11 cellular contexts compared by ENCODE assay signal in the genomic region with DNA sequence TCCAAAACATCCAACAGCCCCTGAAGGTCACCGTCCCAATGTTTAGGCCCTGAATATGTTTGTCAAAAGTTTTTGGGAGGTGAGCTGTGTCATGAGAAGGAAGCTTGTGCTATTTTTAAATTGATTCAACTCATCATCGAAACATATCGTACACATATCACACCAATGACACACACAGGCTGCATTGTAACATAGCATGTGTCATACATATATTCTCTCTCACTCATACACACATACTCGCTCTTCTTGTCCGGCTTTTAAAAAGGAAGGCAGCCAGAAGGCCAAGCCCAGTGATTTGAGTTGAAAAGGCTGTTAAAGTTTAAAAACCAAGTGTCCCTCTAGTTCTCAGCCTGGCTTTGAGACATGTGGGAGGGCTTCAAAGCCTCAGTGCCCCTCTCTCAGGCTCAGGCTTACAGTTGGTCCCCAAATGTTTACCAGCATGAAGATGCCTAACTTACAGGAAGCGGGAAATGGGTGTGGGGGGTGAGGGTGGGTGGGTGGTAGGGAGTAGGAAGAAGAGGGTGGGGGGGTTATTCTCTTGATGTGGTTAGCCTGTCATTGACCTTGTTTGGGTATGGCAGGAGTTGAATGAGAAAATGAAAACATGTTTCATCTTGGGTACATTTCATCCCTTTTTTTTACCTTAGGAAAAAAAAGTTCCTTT. TPM values are rescaled to one million over a fixed set of nuclear protein-coding genes. Genes with fewer than 3 reads are reported as not detected.
A peak's percentile ranks its signal among the peaks of the same experiment; 100 is the strongest.
DNase-seq lines count a peak whose midpoint lies in the region; ATAC-seq and TF ChIP-seq lines count a peak whose summit lies in the region.
"Had no signal": no experiment of that assay in that cellular context is flagged by ENCODE, and none has a peak within 500 bp of the region (broad histone marks: within the 10 kb centered on the region; RNA-seq: fewer than 3 reads in every experiment).

No MANE protein-coding gene starts in this region.

- ATAC-seq in naive thymus-derived CD4-positive, alpha-beta T cell, result no peak
- no peak for ATAC-seq in WTC11
- ATAC-seq: left colon had no signal

- intact Hi-C loops in naive thymus-derived CD4-positive, alpha-beta T cell (cut with micrococcal nuclease), result loop anchor here in 1 of 2 donors (2.0 kb wide), 1 partner anchor 14 kb away; no protein-coding TSS in a partner anchor

- no peaks in the 10 kb centered on the region for H3K27me3 ChIP-seq in CD8-positive, alpha-beta memory T cell (ENCODE audit: insufficient read depth, low read length, poor library complexity, severe bottlenecking)
- no peaks in the 10 kb centered on the region for H3K27me3 ChIP-seq in KMS-11 (ENCODE audit: insufficient read depth, low read depth)
- no peaks in the 10 kb centered on the region for H3K27me3 ChIP-seq in naive thymus-derived CD4-positive, alpha-beta T cell (ENCODE audit: control insufficient read depth in 2 of 2, insufficient read depth in 2 of 2, low read length in 2 of 2)

- peaks cover 0 to 1% of the 10 kb centered on the region in 2 donors for H3K27me3 Mint-ChIP-seq in CD8-positive, alpha-beta memory T cell
- H3K27me3 Mint-ChIP-seq in naive thymus-derived CD4-positive, alpha-beta T cell, result peaks cover 5 to 27% (median 8%) of the 10 kb centered on the region in 5 donors
- H3K27me3 Mint-ChIP-seq in WTC11 (ENCODE audit: low read depth) (peaks cover 27% of the 10 kb centered on the region), chondrocyte (ENCODE audit: low read depth) (peaks cover 21% of the 10 kb centered on the region)

- no peak for DNase-seq in CD8-positive, alpha-beta memory T cell
- DNase-seq in astrocyte of the spinal cord (ENCODE audit: low read depth, low spot score) (peak; percentile 54), GOT3 (lab: John Stamatoyannopoulos, UW) (no peak), WTC11 (ENCODE audit: low spot score) (no peak), chondrocyte (ENCODE audit: low spot score) (no peak)
- no peak for DNase-seq in naive thymus-derived CD4-positive, alpha-beta T cell
- DNase-seq: erythroblast, left colon, NCI-H1417 treated with DMSO at 0.1 percent for 48 hours, occipital lobe had no signal

- no peak overlapping the region for H3K4me3 ChIP-seq in CD8-positive, alpha-beta memory T cell (ENCODE audit: low read length)
- no peak overlapping the region for H3K4me3 ChIP-seq in KMS-11 (IDR thresholded peaks at IDR 0.05; ENCODE audit: insufficient read depth, low read depth, low read length)
- no peak overlapping the region for H3K4me3 ChIP-seq in astrocyte of the spinal cord (ENCODE audit: low read depth, low read length)
- H3K4me3 ChIP-seq in naive thymus-derived CD4-positive, alpha-beta T cell (ENCODE audit: low read length), result no peak overlapping the region

- no peaks in the 10 kb centered on the region for H3K9me3 ChIP-seq in CD8-positive, alpha-beta memory T cell (ENCODE audit: low read length)
- H3K9me3 ChIP-seq in naive thymus-derived CD4-positive, alpha-beta T cell (ENCODE audit: control insufficient read depth in 2 of 3, low read length in 3 of 3), result no peaks in the 10 kb centered on the region

- no peaks in the 10 kb centered on the region for H3K9me3 Mint-ChIP-seq in CD8-positive, alpha-beta memory T cell
- no peaks in the 10 kb centered on the region for H3K9me3 Mint-ChIP-seq in naive thymus-derived CD4-positive, alpha-beta T cell
- H3K9me3 Mint-ChIP-seq in WTC11, result no peaks in the 10 kb centered on the region
- no peaks in the 10 kb centered on the region for H3K9me3 Mint-ChIP-seq in chondrocyte (ENCODE audit: low read depth)

- no peaks in the 10 kb centered on the region for H3K36me3 ChIP-seq in CD8-positive, alpha-beta memory T cell (ENCODE audit: insufficient read depth, low read length)
- H3K36me3 ChIP-seq in KMS-11 (ENCODE audit: insufficient read depth), result peaks cover under 1% of the 10 kb centered on the region; the same call in 1 of the 2 replicates
- H3K36me3 ChIP-seq in naive thymus-derived CD4-positive, alpha-beta T cell (ENCODE audit: control insufficient read depth in 2 of 3, insufficient read depth in 3 of 3, low read length in 3 of 3), result no peaks in the 10 kb centered on the region

- peaks cover 50 to 69% (median 64%) of the 10 kb centered on the region in 3 donors for H3K4me1 Mint-ChIP-seq in CD8-positive, alpha-beta memory T cell
- peaks cover 41 to 64% (median 57%) of the 10 kb centered on the region in 7 donors for H3K4me1 Mint-ChIP-seq in naive thymus-derived CD4-positive, alpha-beta T cell
- peaks cover 46% of the 10 kb centered on the region for H3K4me1 Mint-ChIP-seq in WTC11
- peaks cover 34% of the 10 kb centered on the region for H3K4me1 Mint-ChIP-seq in chondrocyte (ENCODE audit: low read depth)

- peak overlapping the region; percentile 17 to 95 (median 79) for H3K27ac Mint-ChIP-seq in CD8-positive, alpha-beta memory T cell
- H3K27ac Mint-ChIP-seq in naive thymus-derived CD4-positive, alpha-beta T cell, result peak overlapping the region in 7 of 9 donors; percentile 1 to 78 (median 59)
- no peak overlapping the region for H3K27ac Mint-ChIP-seq in WTC11
- H3K27ac Mint-ChIP-seq in chondrocyte (ENCODE audit: unreplicated experiment), result no peak overlapping the region

- no peak overlapping the region for H3K27ac ChIP-seq in CD8-positive, alpha-beta memory T cell (ENCODE audit: low read depth, low read length)
- peak overlapping the region; percentile 95; the same call in 1 of the 2 replicates for H3K27ac ChIP-seq in KMS-11
- no peak overlapping the region for H3K27ac ChIP-seq in naive thymus-derived CD4-positive, alpha-beta T cell (ENCODE audit: low read depth, low read length)

- no peak for TF ChIP-seq CTCF in KMS-11 (conservative IDR thresholded peaks at IDR 0.05; ENCODE audit: low read depth, low read length)
- TF ChIP-seq CTCF in astrocyte of the spinal cord (IDR thresholded peaks at IDR 0.05; ENCODE audit: low read depth, low read length), result no peak
- no peak for TF ChIP-seq CTCF in WTC11 (IDR thresholded peaks at IDR 0.05)
- TF ChIP-seq CTCF in chondrocyte (IDR thresholded peaks at IDR 0.05), result no peak

- peak overlapping the region in 6 of 7 donors; percentile 17 to 71 (median 49) for H3K4me3 Mint-ChIP-seq in CD8-positive, alpha-beta memory T cell
- H3K4me3 Mint-ChIP-seq in naive thymus-derived CD4-positive, alpha-beta T cell, result peak overlapping the region in 9 of 10 donors; percentile 21 to 89 (median 49)
- H3K4me3 Mint-ChIP-seq in WTC11, result no peak overlapping the region
- H3K4me3 Mint-ChIP-seq in chondrocyte (ENCODE audit: unreplicated experiment), result no peak overlapping the region

- 0 out of 2 replicates have a peak overlapping the region, but pooled peaks have one; percentile 95 for H3K9ac ChIP-seq in KMS-11

- POLR2A ChIA-PET in CD8-positive, alpha-beta memory T cell (lab: Charles Lee), result interaction anchor here (0.9 to 1.2 kb wide), 2 partner anchors 90 kb away, joined by 3 to 4 read pairs; no protein-coding TSS in a partner anchor
- POLR2A ChIA-PET in naive thymus-derived CD4-positive, alpha-beta T cell (lab: Charles Lee), result interaction anchor here (0.7 to 1.1 kb wide), 2 partner anchors 9 to 219 kb away, joined by 3 to 4 read pairs; no protein-coding TSS in a partner anchor
- POLR2A ChIA-PET in WTC11 (lab: Charles Lee), result interaction anchor here (0.6 kb wide), 1 partner anchor 1162 kb away, joined by 3 read pairs; no protein-coding TSS in a partner anchor

- H2AFZ ChIP-seq in KMS-11 (ENCODE audit: low read depth), result no peak overlapping the region

- peaks cover 0 to 4% (median 1%) of the 10 kb centered on the region in 3 donors for H3K36me3 Mint-ChIP-seq in CD8-positive, alpha-beta memory T cell
- peaks cover 0 to 20% (median 0%) of the 10 kb centered on the region in 5 donors for H3K36me3 Mint-ChIP-seq in naive thymus-derived CD4-positive, alpha-beta T cell
- H3K36me3 Mint-ChIP-seq in WTC11 (no peaks in the 10 kb centered on the region), chondrocyte (ENCODE audit: low read depth) (no peaks in the 10 kb centered on the region)

- CTCF ChIA-PET in CD8-positive, alpha-beta memory T cell (lab: Charles Lee), result interaction anchor here (1.2 to 2.1 kb wide), 4 partner anchors 10 to 141 kb away, joined by 4 to 7 read pairs (median 6); no protein-coding TSS in a partner anchor
- CTCF ChIA-PET in naive thymus-derived CD4-positive, alpha-beta T cell (lab: Charles Lee), result interaction anchor here (0.8 to 2.0 kb wide), 3 partner anchors 11 to 140 kb away, joined by 3 to 5 read pairs (median 5); no protein-coding TSS in a partner anchor
- CTCF ChIA-PET in WTC11 (lab: Charles Lee), result no interaction called here

- peaks cover 6% of the 10 kb centered on the region; the same call in 1 of the 2 replicates for H4K20me1 ChIP-seq in KMS-11 (ENCODE audit: insufficient read depth)

- H3K4me2 ChIP-seq in KMS-11, result peak overlapping the region; percentile 81

- peaks cover 46% of the 10 kb centered on the region for H3K4me1 ChIP-seq in CD8-positive, alpha-beta memory T cell (ENCODE audit: insufficient read depth, low read length)
- H3K4me1 ChIP-seq in KMS-11 (ENCODE audit: low read depth, poor library complexity, severe bottlenecking), result peaks cover 48% of the 10 kb centered on the region
- peaks cover 38 to 45% of the 10 kb centered on the region in 2 donors for H3K4me1 ChIP-seq in naive thymus-derived CD4-positive, alpha-beta T cell (ENCODE audit: control insufficient read depth in 2 of 2, insufficient read depth in 2 of 2, low read length in 2 of 2)

- H3K79me2 ChIP-seq in KMS-11 (ENCODE audit: insufficient read depth, low read depth), result peaks cover 47% of the 10 kb centered on the region

- in situ Hi-C loops in astrocyte of the spinal cord (cut with HindIII; ENCODE audit: low sequenced_read_pairs), result no loop called here

RNA-seq across cellular contexts. Expression of a gene that starts 3.3 kb away (rescaled TPM):
- 10 to 100 TPM; 88.2 to 90.7 TPM for total RNA-seq in CD8-positive, alpha-beta memory T cell
- 79.8 TPM for polyA plus RNA-seq in CD8-positive, alpha-beta memory T cell
- total RNA-seq in naive thymus-derived CD4-positive, alpha-beta T cell, result 10 to 100 TPM in 3 of 5 experiments, 1 to 10 TPM in 2; 2.0 to 64.1 (median 22.6) TPM
- 1 to 10 TPM; 2.9 to 5.6 TPM for polyA plus RNA-seq in naive thymus-derived CD4-positive, alpha-beta T cell
- 0.78 to 1.8 TPM (median 1.2 TPM) in 3 replicates for total RNA-seq in WTC11 (2021)
- 0.08 to 0.15 TPM (median 0.15 TPM) in 3 replicates for total RNA-seq in chondrocyte

Comparison
In these comparisons a context has a peak if more than half of its experiments do, and no peak if none do; other contexts are left out.
1. H3K27ac Mint-ChIP-seq: peak in CD8-positive, alpha-beta memory T cell (8 of 8) and naive thymus-derived CD4-positive, alpha-beta T cell (7 of 9); none in WTC11 (single experiment) and chondrocyte (single experiment).
2. H3K4me3 Mint-ChIP-seq: peak in CD8-positive, alpha-beta memory T cell (6 of 7) and naive thymus-derived CD4-positive, alpha-beta T cell (9 of 10); none in WTC11 (single experiment) and chondrocyte (single experiment).